ENCODE assay signal across 13 cellular contexts in the genomic region with DNA sequence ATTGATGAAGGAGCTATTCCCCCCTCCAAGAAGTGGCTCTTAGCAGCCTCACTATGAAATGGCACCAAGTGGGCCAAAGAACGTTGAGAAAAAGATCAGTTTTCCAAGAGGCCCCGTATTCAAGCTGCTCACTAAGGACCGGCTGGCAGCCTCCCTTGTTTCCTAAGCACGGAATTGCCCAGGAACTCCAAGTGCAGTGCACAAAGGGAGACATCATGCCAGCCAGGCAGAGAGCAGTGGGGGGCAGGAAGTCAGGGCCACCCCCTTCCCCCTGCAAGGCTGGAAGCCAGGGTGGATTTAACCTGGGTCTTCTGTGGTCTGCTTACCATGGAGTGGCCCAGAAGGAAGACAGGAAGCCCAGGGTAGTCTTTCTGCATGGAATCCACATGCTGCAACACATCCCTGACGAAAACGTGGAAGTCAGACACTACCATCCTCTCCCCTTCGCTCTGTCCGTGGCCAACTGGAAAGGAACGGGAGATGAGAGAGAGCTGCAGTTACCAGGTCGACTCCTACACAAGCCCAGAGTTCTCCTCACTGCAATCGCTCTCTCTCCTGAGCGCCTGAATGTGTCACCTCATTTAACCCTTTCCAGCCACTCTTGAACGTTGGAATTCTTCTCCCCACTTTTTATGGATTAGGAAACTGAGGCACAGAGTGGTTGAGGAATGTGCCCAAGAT. TPM values are rescaled to one million over a fixed set of nuclear protein-coding genes. Genes with fewer than 3 reads are reported as not detected.
DNase-seq lines count a peak whose midpoint lies in the region; TF ChIP-seq lines count a peak whose summit lies in the region.
"Had no signal": no experiment of that assay in that cellular context is flagged by ENCODE, and none has a peak within 500 bp of the region (broad histone marks: within the 10 kb centered on the region; RNA-seq: fewer than 3 reads in every experiment).

No MANE protein-coding gene starts in this region.

- peaks cover 8% of the 10 kb centered on the region for H3K9me3 Mint-ChIP-seq in glutamatergic neuron (ENCODE audit: unreplicated experiment)
- H3K9me3 Mint-ChIP-seq: activated B cell treated with CpG ODN at 0.5 μM for 24 hours had no signal

- peaks cover 33% of the 10 kb centered on the region for H3K4me1 ChIP-seq in muscle layer of colon (ENCODE audit: insufficient read depth, low read length)
- H3K4me1 ChIP-seq in urinary bladder (ENCODE audit: insufficient read depth) = no peaks in the 10 kb centered on the region

- H3K4me3 ChIP-seq in muscle layer of colon (ENCODE audit: low read depth in 1 of 2, low read length in 2 of 2) (peak overlapping the region in 1 of 2 donors; percentile 40), urinary bladder (ENCODE audit: low read depth, low read length) (no peak overlapping the region)
- H3K4me3 ChIP-seq: GM12878, suprapubic skin had no signal

- H3K36me3 ChIP-seq in muscle layer of colon (ENCODE audit: insufficient read depth, low read length) = peaks cover 16% of the 10 kb centered on the region
- H3K36me3 ChIP-seq in urinary bladder (ENCODE audit: insufficient read depth) = no peaks in the 10 kb centered on the region

- H3K27ac Mint-ChIP-seq in glutamatergic neuron (ENCODE audit: unreplicated experiment) = peak overlapping the region; percentile 92
- H3K27ac Mint-ChIP-seq: activated B cell treated with CpG ODN at 0.5 μM for 24 hours had no signal

- TF ChIP-seq CTCF in glutamatergic neuron (IDR thresholded peaks at IDR 0.05; ENCODE audit: partially characterized antibody, unreplicated experiment) = no peak

- H3K36me3 Mint-ChIP-seq in glutamatergic neuron (ENCODE audit: unreplicated experiment) = no peaks in the 10 kb centered on the region

- H3K9ac ChIP-seq in muscle layer of colon (ENCODE audit: low read length) = peak overlapping the region; percentile 15

- 57% methylated on average over 13 of the region's 13 CpGs for WGBS in urinary bladder

- H3K27me3 ChIP-seq in muscle layer of colon (ENCODE audit: control insufficient read depth in 1 of 2, insufficient read depth in 2 of 2, low read length in 2 of 2) = no peaks in the 10 kb centered on the region
- H3K27me3 ChIP-seq: suprapubic skin had no signal

- H3K4me1 Mint-ChIP-seq in glutamatergic neuron (ENCODE audit: low read depth, unreplicated experiment) = peaks cover 52% of the 10 kb centered on the region

- DNase-seq in activated effector memory CD4-positive, alpha-beta T cell treated with anti-CD3 and anti-CD28 coated beads, Interleukin-2, amount 50 U/mL, for 16 hours = peak; percentile 12
- DNase-seq in activated effector memory CD4-positive, alpha-beta T cell treated with Interleukin-2 at 50 U/mL for 16 hours = no peak
- peak; percentile 14 for DNase-seq in glutamatergic neuron
- no peak for DNase-seq in SW 1271 (lab: John Stamatoyannopoulos, UW)
- DNase-seq in SW480 (ENCODE audit: low spot score) = no peak
- no peak for DNase-seq in NCI-H146 (lab: John Stamatoyannopoulos, UW)
- DNase-seq: ACHN, activated B cell treated with CpG ODN at 0.5 μM for 24 hours, activated gamma-delta T cell treated with Interleukin-2 at 50 U/mL for 16 hours had no signal

- peak overlapping the region; percentile 22 for H3K27ac ChIP-seq in muscle layer of colon (ENCODE audit: low read depth, low read length)
- H3K27ac ChIP-seq in urinary bladder (ENCODE audit: low read depth) = peak overlapping the region; percentile 13

- H3K9me3 ChIP-seq in muscle layer of colon (ENCODE audit: low read length) = no peaks in the 10 kb centered on the region
- H3K9me3 ChIP-seq: suprapubic skin had no signal

- H3K4me3 Mint-ChIP-seq in glutamatergic neuron (ENCODE audit: unreplicated experiment) = peak overlapping the region; percentile 57
- H3K4me3 Mint-ChIP-seq: activated B cell treated with CpG ODN at 0.5 μM for 24 hours had no signal

- H3K27me3 Mint-ChIP-seq in glutamatergic neuron (ENCODE audit: unreplicated experiment) = peaks cover 7% of the 10 kb centered on the region
- H3K27me3 Mint-ChIP-seq: activated B cell treated with CpG ODN at 0.5 μM for 24 hours had no signal

RNA-seq across cellular contexts. Expression of a gene that starts 49.5 kb away (rescaled TPM):
- total RNA-seq in glutamatergic neuron (ENCODE audit: unreplicated experiment) (35.0 TPM), urinary bladder (11.4 TPM)
- polyA plus RNA-seq in urinary bladder = 76.6 TPM

Comparison
In these comparisons a context has a peak if more than half of its experiments do, and no peak if none do; other contexts are left out.
1. DNase-seq: peak in activated effector memory CD4-positive, alpha-beta T cell treated with anti-CD3 and anti-CD28 coated beads, Interleukin-2, amount 50 U/mL, for 16 hours (single experiment) and glutamatergic neuron (single experiment); none in activated effector memory CD4-positive, alpha-beta T cell treated with Interleukin-2 at 50 U/mL for 16 hours (single experiment), SW 1271 (0 of 2), SW480 (single experiment) and NCI-H146 (single experiment).